ENCODE assay signal across 12 cellular contexts in the genomic region with DNA sequence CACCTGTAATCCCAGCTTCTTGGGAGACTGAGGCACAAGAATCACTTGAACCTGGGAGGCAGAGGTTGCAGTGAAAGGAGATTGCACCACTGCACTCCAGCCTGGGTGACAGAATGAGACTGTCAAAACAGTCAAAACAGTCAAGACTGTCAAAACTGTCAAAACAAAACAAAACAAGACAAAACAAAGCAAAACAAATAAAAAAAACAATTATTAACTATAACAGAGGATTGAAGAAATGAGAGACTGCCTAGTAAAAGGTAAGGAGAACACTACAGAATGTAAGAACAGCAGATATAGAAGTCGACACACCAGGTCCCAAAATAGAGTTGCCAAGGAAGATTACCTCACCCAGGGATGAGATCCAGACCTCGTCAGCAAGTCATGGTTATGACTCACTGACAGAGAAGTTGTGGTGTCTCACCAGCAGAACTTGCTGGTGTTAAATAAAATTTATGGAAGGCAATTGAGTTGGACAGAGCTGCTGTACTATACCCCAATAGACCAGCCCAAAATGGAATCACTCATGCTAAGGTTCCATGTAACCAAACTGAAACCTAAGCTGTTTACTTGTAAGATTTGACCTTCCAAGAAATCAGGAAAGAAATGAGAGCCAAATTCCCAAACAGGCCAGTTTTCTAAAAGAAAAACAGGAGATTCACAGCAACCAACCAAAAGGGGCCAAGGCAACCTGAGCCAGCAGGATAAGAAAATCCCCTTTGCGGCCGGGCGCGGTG. TPM values are rescaled to one million over a fixed set of nuclear protein-coding genes. Genes with fewer than 3 reads are reported as not detected.
A peak's percentile ranks its signal among the peaks of the same experiment; 100 is the strongest.
DNase-seq lines count a peak whose midpoint lies in the region; ATAC-seq and TF ChIP-seq lines count a peak whose summit lies in the region.
"Had no signal": no experiment of that assay in that cellular context is flagged by ENCODE, and none has a peak within 500 bp of the region (broad histone marks: within the 10 kb centered on the region; RNA-seq: fewer than 3 reads in every experiment).

No MANE protein-coding gene starts in this region.

- H3K27ac Mint-ChIP-seq in Caco-2 (ENCODE audit: unreplicated experiment): no peak overlapping the region

- POLR2A ChIA-PET in Caco-2 (lab: Charles Lee): no interaction called here

- DNase-seq in AG08396 (ENCODE audit: low spot score) (peak; percentile 77), Kasumi-1 (lab: John Stamatoyannopoulos, UW) (peak; percentile 44 to 46), mammary epithelial cell (peak; percentile 76), right lobe of liver (no peak), NCI-H345 (lab: John Stamatoyannopoulos, UW) (no peak), DMS114 treated with DMSO at 0.1 percent for 48 hours (lab: John Stamatoyannopoulos, UW; ENCODE audit: unreplicated experiment) (no peak), Caco-2 (no peak)
- DNase-seq: DMS 273 treated with DMSO at 0.1 percent for 48 hours, spleen had no signal

- no peak overlapping the region for H3K27ac ChIP-seq in mammary epithelial cell (ENCODE audit: insufficient read depth, low read depth, low read length)
- H3K27ac ChIP-seq in right lobe of liver: peak overlapping the region; percentile 3 to 75 (median 26)
- H3K27ac ChIP-seq: spleen, tibial artery had no signal

- in situ Hi-C loops in mammary epithelial cell (cut with MboI; ENCODE audit: low sequenced_read_pairs in 2 of 2): no loop called here

- H3K9ac ChIP-seq in mammary epithelial cell (ENCODE audit: insufficient read depth, low read length): no peak overlapping the region

- H3K9me3 ChIP-seq in mammary epithelial cell (replicated peaks; ENCODE audit: insufficient read depth, low read length) (peaks cover 8% of the 10 kb centered on the region), right lobe of liver (peaks cover 0 to 8% (median 0%) of the 10 kb centered on the region in 4 donors), Caco-2 (no peaks in the 10 kb centered on the region)

- H3K36me3 Mint-ChIP-seq in Caco-2 (ENCODE audit: insufficient read depth, unreplicated experiment): no peaks in the 10 kb centered on the region

- WGBS in mammary epithelial cell (ENCODE audit: low coverage, missing lambda C conversion rate): 71% methylated on average over 5 of the region's 6 CpGs
- 56% methylated on average over 3 of the region's 6 CpGs for whole genome bisulfite sequencing in right lobe of liver (ENCODE audit: insufficient coverage, low coverage, low lambda C conversion rate, missing lambda C conversion rate)

- H3K4me1 Mint-ChIP-seq in Caco-2 (ENCODE audit: low read depth, unreplicated experiment): no peaks in the 10 kb centered on the region

- intact Hi-C loops in mammary epithelial cell (cut with micrococcal nuclease) (no loop called here), right lobe of liver (cut with DNase I) (no loop called here), Caco-2 (cut with micrococcal nuclease; ENCODE audit: unreplicated experiment) (no loop called here)

- H3K4me1 ChIP-seq in mammary epithelial cell (ENCODE audit: insufficient read depth, low read length) (peaks cover 7% of the 10 kb centered on the region), right lobe of liver (peaks cover 0 to 10% (median 0%) of the 10 kb centered on the region in 4 donors), Caco-2 (0 out of 2 replicates have a peak, but pooled peaks cover 1% of the 10 kb centered on the region)
- H3K4me1 ChIP-seq: spleen had no signal

- no peak for TF ChIP-seq POLR2A in right lobe of liver (IDR thresholded peaks at IDR 0.05)

- no TSS peak for BruUV-seq in mammary epithelial cell (replicated peaks; lab: Mats Ljungman, UMichigan)
- no TSS peak for BruUV-seq in Caco-2 (replicated peaks; lab: Mats Ljungman, UMichigan)

- H3K9me3 Mint-ChIP-seq in Caco-2 (ENCODE audit: unreplicated experiment): no peaks in the 10 kb centered on the region

- CTCF ChIA-PET in mammary epithelial cell (lab: Charles Lee; ENCODE audit: low non-redundant PET) (interaction anchor here (1.1 kb wide), 1 partner anchor 50 kb away, joined by 3 read pairs; no protein-coding TSS in a partner anchor), Caco-2 (lab: Charles Lee) (no interaction called here)

- H3K27me3 ChIP-seq in mammary epithelial cell (ENCODE audit: insufficient read depth, low read length): no peaks in the 10 kb centered on the region
- H3K27me3 ChIP-seq in right lobe of liver: no peaks in the 10 kb centered on the region
- no peaks in the 10 kb centered on the region for H3K27me3 ChIP-seq in Caco-2 (replicated peaks; ENCODE audit: control insufficient read depth, insufficient read depth, low read length)
- H3K27me3 ChIP-seq: spleen, tibial artery had no signal

- dilution Hi-C loops in mammary epithelial cell (cut with HindIII; ENCODE audit: low sequenced_read_pairs): no loop called here

- H2AFZ ChIP-seq in mammary epithelial cell (ENCODE audit: low read depth, low read length): no peak overlapping the region

- H4K20me1 ChIP-seq in mammary epithelial cell (ENCODE audit: insufficient read depth, low read length): no peaks in the 10 kb centered on the region

- ATAC-seq in right lobe of liver (peak; percentile 69 to 87 (median 76)), HG03520 (IDR thresholded peaks at IDR 0.05; ENCODE audit: unreplicated experiment) (no peak)

- no peak overlapping the region for H3K4me3 Mint-ChIP-seq in Caco-2 (ENCODE audit: unreplicated experiment)

- TF ChIP-seq CTCF in mammary epithelial cell (conservative IDR thresholded peaks at IDR 0.05 in 1 of 2, IDR thresholded peaks at IDR 0.05 in 1 of 2; ENCODE audit: extremely low read depth in 1 of 2, insufficient read depth in 1 of 2, low read depth in 1 of 2, low read length in 2 of 2) (no peak), right lobe of liver (IDR thresholded peaks at IDR 0.05) (no peak), Caco-2 (IDR thresholded peaks at IDR 0.05; ENCODE audit: insufficient read depth in 1 of 2, low read depth in 1 of 2, low read length in 1 of 2, severe bottlenecking in 1 of 2, unreplicated experiment in 1 of 2) (no peak)

- H3K36me3 ChIP-seq in mammary epithelial cell (ENCODE audit: insufficient read depth, low read length) (no peaks in the 10 kb centered on the region), right lobe of liver (no peaks in the 10 kb centered on the region), Caco-2 (ENCODE audit: control insufficient read depth, insufficient read depth, low read length) (no peaks in the 10 kb centered on the region)
- H3K36me3 ChIP-seq: spleen, tibial artery had no signal

- H3K4me3 ChIP-seq in mammary epithelial cell (replicated peaks in 1 of 3; ENCODE audit: insufficient read depth in 1 of 3, low read depth in 2 of 3, low read length in 3 of 3) (no peak overlapping the region), right lobe of liver (no peak overlapping the region), Caco-2 (ENCODE audit: low read depth, low read length) (no peak overlapping the region)
- H3K4me3 ChIP-seq: spleen, tibial artery had no signal

- H3K27me3 Mint-ChIP-seq in Caco-2 (ENCODE audit: insufficient read depth, unreplicated experiment): no peaks in the 10 kb centered on the region

- H3K4me2 ChIP-seq in mammary epithelial cell (ENCODE audit: insufficient read depth, low read depth, low read length): no peak overlapping the region

- no peaks in the 10 kb centered on the region for H3K79me2 ChIP-seq in mammary epithelial cell (ENCODE audit: insufficient read depth, low read length)

RNA-seq across cellular contexts. Expression of a gene that starts 32.1 kb away (rescaled TPM):
- total RNA-seq in mammary epithelial cell (10 to 100 TPM; 10.5 to 11.8 TPM), right lobe of liver (100 to 1,000 TPM in 3 of 6 experiments, 10 to 100 TPM in 3; 23.6 to 121 (median 73.2) TPM), Caco-2 (2022) (5.6 and 6.5 TPM in 2 replicates)
- polyA plus RNA-seq in mammary epithelial cell: 3.3 TPM
- polyA minus RNA-seq in mammary epithelial cell: 31.9 TPM

RNA-seq across cellular contexts. Expression of a gene that starts 43.6 kb away (rescaled TPM):
- total RNA-seq in mammary epithelial cell (not detected), right lobe of liver (1 to 10 TPM in 1 of 6 experiments, under 1 TPM in 4, not detected in 1; 0.35 to 1.3 (median 0.50) TPM), Caco-2 (2022) (not detected in 2 replicates)
- polyA plus RNA-seq in mammary epithelial cell: not detected
- polyA minus RNA-seq in mammary epithelial cell: not detected
- total RNA-seq: glomerular endothelial cell had no signal

Comparison
In these comparisons a context has a peak if more than half of its experiments do, and no peak if none do; other contexts are left out.
1. DNase-seq: peak in AG08396 (single experiment), Kasumi-1 (2 of 2) and mammary epithelial cell (single experiment); none in right lobe of liver (0 of 3), NCI-H345 (single experiment), DMS114 treated with DMSO at 0.1 percent for 48 hours (single experiment) and Caco-2 (0 of 2).